1 cellular context compared by ENCODE assay signal in genomic region chr9:99722852-99723251, GRCh38.
TF ChIP-seq lines count a peak whose summit lies in the region.

No MANE protein-coding gene starts in this region.

TF ChIP-seq in GM23338, 12 proteins besides CTCF, POLR2A, EP300 and RAD21 (continued from another document):
- TF ChIP-seq ETS1 (IDR thresholded peaks at IDR 0.05) (no peak), ZNF331 (CRISPR knock-in tag; IDR thresholded peaks at IDR 0.05; ENCODE audit: low read depth) (no peak), POLR2AphosphoS5 (IDR thresholded peaks at IDR 0.05; ENCODE audit: low read depth) (no peak), EZH2 (IDR thresholded peaks at IDR 0.05; ENCODE audit: low read depth, unreplicated experiment) (no peak), EZH2phosphoT487 (IDR thresholded peaks at IDR 0.05; ENCODE audit: unreplicated experiment) (no peak), CREB1 (CRISPR knock-in tag; IDR thresholded peaks at IDR 0.05; ENCODE audit: low read depth) (no peak), ZNF114 (CRISPR knock-in tag; IDR thresholded peaks at IDR 0.05) (no peak), STAT1 (IDR thresholded peaks at IDR 0.05; ENCODE audit: unreplicated experiment) (no peak), REST (IDR thresholded peaks at IDR 0.05; ENCODE audit: unreplicated experiment) (no peak), JUNB (IDR thresholded peaks at IDR 0.05; ENCODE audit: unreplicated experiment) (no peak)
